9 cellular contexts compared by ENCODE assay signal in genomic region chr4:22129454-22130075, GRCh38.
DNase-seq lines count a peak whose midpoint lies in the region; ATAC-seq, FAIRE-seq and TF ChIP-seq lines count a peak whose summit lies in the region.
"Had no signal": no experiment of that assay in that cellular context is flagged by ENCODE, and none has a peak within 500 bp of the region (broad histone marks: within the 10 kb centered on the region; RNA-seq: fewer than 3 reads in every experiment).

No MANE protein-coding gene starts in this region.

- TF ChIP-seq CTCF in K562 (IDR thresholded peaks at IDR 0.05 in 2 of 3, conservative IDR thresholded peaks at IDR 0.05 in 1 of 3; ENCODE audit: insufficient read depth in 2 of 3, low read depth in 1 of 3, low read length in 3 of 3) (peak in 2 of 3 experiments; percentile 8 to 22; a peak in 1 of 6 replicates), mucosa of descending colon (IDR thresholded peaks at IDR 0.05) (peak; percentile 43)

- peaks cover 4 to 7% of the 10 kb centered on the region in 2 donors for H3K9me3 Mint-ChIP-seq in activated T-cell treated with anti-CD3 and anti-CD28 coated beads, Interleukin-2, amount 50 U/mL, for 72 hours

- no peaks in the 10 kb centered on the region for H3K4me1 Mint-ChIP-seq in activated T-cell treated with anti-CD3 and anti-CD28 coated beads, Interleukin-2, amount 50 U/mL, for 72 hours (ENCODE audit: low read depth)

- H3K4me2 ChIP-seq in K562 (ENCODE audit: insufficient read depth, low read length) = no peak overlapping the region

- H3K27me3 Mint-ChIP-seq in activated T-cell treated with anti-CD3 and anti-CD28 coated beads, Interleukin-2, amount 50 U/mL, for 72 hours (ENCODE audit: low read depth) = no peaks in the 10 kb centered on the region

- H3K4me3 ChIP-seq in K562 (no peak overlapping the region), mucosa of descending colon (no peak overlapping the region)

- no peak for ATAC-seq in activated T-cell treated with anti-CD3 and anti-CD28 coated beads, Interleukin-2, amount 50 U/mL, for 72 hours (replicated peaks in 1 of 2)
- no peak for ATAC-seq in K562
- ATAC-seq in mucosa of descending colon = peak; percentile 64
- no peak for ATAC-seq in HG03378 (IDR thresholded peaks at IDR 0.05; ENCODE audit: unreplicated experiment)
- no peak for ATAC-seq in HG02981 (IDR thresholded peaks at IDR 0.05; ENCODE audit: unreplicated experiment)
- ATAC-seq: activated naive CD4-positive, alpha-beta T cell treated with anti-CD3 and anti-CD28 coated beads, Interleukin-2, amount 50 U/mL, for 72 hours had no signal

- no peak overlapping the region for H3K27ac Mint-ChIP-seq in activated T-cell treated with anti-CD3 and anti-CD28 coated beads, Interleukin-2, amount 50 U/mL, for 72 hours
- H3K27ac Mint-ChIP-seq: activated naive CD4-positive, alpha-beta T cell treated with anti-CD3 and anti-CD28 coated beads, Interleukin-2, amount 50 U/mL, for 72 hours had no signal

- no peak for FAIRE-seq in K562 (lab: Jason Lieb, UNC)

- CTCF ChIA-PET in K562 (lab: Yijun Ruan, JAX; ENCODE audit: low intra/inter-chr PET ratio) = no interaction called here

- no peak overlapping the region for H3K27ac ChIP-seq in K562 (ENCODE audit: extremely low read depth, low read depth, low read length)

- H3K4me1 ChIP-seq in K562 (replicated peaks in 1 of 2; ENCODE audit: control insufficient read depth in 2 of 2, insufficient read depth in 2 of 2, low read length in 2 of 2) = no peaks in the 10 kb centered on the region
- H3K4me1 ChIP-seq in mucosa of descending colon (ENCODE audit: low read depth) = no peaks in the 10 kb centered on the region

- no peaks in the 10 kb centered on the region for H3K9me1 ChIP-seq in K562 (ENCODE audit: control insufficient read depth, insufficient read depth, low read length)

- in situ Hi-C loops in K562 (cut with MboI) = no loop called here

- DNase-seq in activated T-cell treated with anti-CD3 and anti-CD28 coated beads, Interleukin-2, amount 50 U/mL, for 72 hours = peak; percentile 1 to 6
- DNase-seq in activated T-cell treated with anti-CD3 and anti-CD28 coated beads, Interleukin-2, amount 50 U/mL, for 1 hour = no peak
- DNase-seq in MV-4-11 (lab: John Stamatoyannopoulos, UW) (peak; percentile 5), K562 (ENCODE audit: extremely low read depth in 1 of 4, low spot score in 3 of 4) (peak; percentile 6 to 9 (median 8)), mucosa of descending colon (peak in 1 of 3 donors; percentile 45), germinal center (ENCODE audit: low spot score) (no peak)

- no peaks in the 10 kb centered on the region for H3K9me3 ChIP-seq in K562 (replicated peaks; ENCODE audit: control insufficient read depth, insufficient read depth, low read depth, low read length)
- H3K9me3 ChIP-seq in mucosa of descending colon = no peaks in the 10 kb centered on the region

- BruUV-seq in K562 (replicated peaks; lab: Mats Ljungman, UMichigan) = no TSS peak

- POLR2A ChIA-PET in K562 (lab: Yijun Ruan, JAX) = no interaction called here

- no peak overlapping the region for H3K4me3 Mint-ChIP-seq in activated T-cell treated with anti-CD3 and anti-CD28 coated beads, Interleukin-2, amount 50 U/mL, for 72 hours

- TF ChIP-seq POLR2A in K562 (conservative IDR thresholded peaks at IDR 0.05) = no peak

- H2AFZ ChIP-seq in K562 (ENCODE audit: low read depth, low read length) = no peak overlapping the region

- no peaks in the 10 kb centered on the region for H3K36me3 ChIP-seq in K562 (ENCODE audit: control insufficient read depth, insufficient read depth, low read length)
- H3K36me3 ChIP-seq in mucosa of descending colon (ENCODE audit: low read depth) = no peaks in the 10 kb centered on the region

- no peaks in the 10 kb centered on the region for H3K79me2 ChIP-seq in K562 (ENCODE audit: control insufficient read depth, insufficient read depth, low read length)

- intact Hi-C loops in K562 (cut with micrococcal nuclease) (no loop called here), mucosa of descending colon (cut with DNase I, micrococcal nuclease) (no loop called here)

- H4K20me1 ChIP-seq in K562 (replicated peaks; ENCODE audit: control insufficient read depth, insufficient read depth, low read length) = no peaks in the 10 kb centered on the region

- H3K27me3 ChIP-seq in K562 (ENCODE audit: control insufficient read depth in 2 of 2, insufficient read depth in 2 of 2, low read length in 2 of 2) = no peaks in the 10 kb centered on the region

- WGBS in K562 (ENCODE audit: insufficient coverage, low coverage, missing lambda C conversion rate) = 3% methylated on average over 12 of the region's 12 CpGs

- no peak for TF ChIP-seq EP300 in K562 (IDR thresholded peaks at IDR 0.05; ENCODE audit: low read length)

- TF ChIP-seq RAD21 in K562 (CRISPR knock-in tag; conservative IDR thresholded peaks at IDR 0.05 in 1 of 2, IDR thresholded peaks at IDR 0.05 in 1 of 2) = 0 out of 4 replicates have a peak, but pooled peaks of 1 of the 2 experiments have one; percentile 11

- no peak overlapping the region for H3K9ac ChIP-seq in K562 (ENCODE audit: insufficient read depth in 1 of 2, low read depth in 2 of 2, low read length in 2 of 2)

- H3K36me3 Mint-ChIP-seq in activated T-cell treated with anti-CD3 and anti-CD28 coated beads, Interleukin-2, amount 50 U/mL, for 72 hours (ENCODE audit: insufficient read depth in 2 of 2) = peaks cover 0 to 1% of the 10 kb centered on the region in 2 donors
- H3K36me3 Mint-ChIP-seq: activated naive CD4-positive, alpha-beta T cell treated with anti-CD3 and anti-CD28 coated beads, Interleukin-2, amount 50 U/mL, for 72 hours had no signal

TF ChIP-seq in K562, 482 proteins besides CTCF, POLR2A, EP300 and RAD21:
- TF ChIP-seq CGGBP1 (CRISPR knock-in tag; IDR thresholded peaks at IDR 0.05) (no peak), ZNF217 (CRISPR knock-in tag; IDR thresholded peaks at IDR 0.05) (no peak), CBFA2T2 (conservative IDR thresholded peaks at IDR 0.05) (no peak), CREB3L1 (IDR thresholded peaks at IDR 0.05; ENCODE audit: borderline replicate concordance, low read depth) (no peak), ZZZ3 (IDR thresholded peaks at IDR 0.05) (no peak), MIER1 (IDR thresholded peaks at IDR 0.05; ENCODE audit: low read depth) (no peak), USF1 (CRISPR knock-in tag; IDR thresholded peaks at IDR 0.05) (no peak)
TF ChIP-seq in K562: peak in this region for 0.

Comparison
In these comparisons a context has a peak if more than half of its experiments do, and no peak if none do; other contexts are left out.
1. DNase-seq: peak in activated T-cell treated with anti-CD3 and anti-CD28 coated beads, Interleukin-2, amount 50 U/mL, for 72 hours (2 of 2), MV-4-11 (single experiment) and K562 (4 of 4); none in activated T-cell treated with anti-CD3 and anti-CD28 coated beads, Interleukin-2, amount 50 U/mL, for 1 hour (single experiment) and germinal center (single experiment).